Comparison of ENCODE assay signal across 10 cellular contexts in the genomic region with DNA sequence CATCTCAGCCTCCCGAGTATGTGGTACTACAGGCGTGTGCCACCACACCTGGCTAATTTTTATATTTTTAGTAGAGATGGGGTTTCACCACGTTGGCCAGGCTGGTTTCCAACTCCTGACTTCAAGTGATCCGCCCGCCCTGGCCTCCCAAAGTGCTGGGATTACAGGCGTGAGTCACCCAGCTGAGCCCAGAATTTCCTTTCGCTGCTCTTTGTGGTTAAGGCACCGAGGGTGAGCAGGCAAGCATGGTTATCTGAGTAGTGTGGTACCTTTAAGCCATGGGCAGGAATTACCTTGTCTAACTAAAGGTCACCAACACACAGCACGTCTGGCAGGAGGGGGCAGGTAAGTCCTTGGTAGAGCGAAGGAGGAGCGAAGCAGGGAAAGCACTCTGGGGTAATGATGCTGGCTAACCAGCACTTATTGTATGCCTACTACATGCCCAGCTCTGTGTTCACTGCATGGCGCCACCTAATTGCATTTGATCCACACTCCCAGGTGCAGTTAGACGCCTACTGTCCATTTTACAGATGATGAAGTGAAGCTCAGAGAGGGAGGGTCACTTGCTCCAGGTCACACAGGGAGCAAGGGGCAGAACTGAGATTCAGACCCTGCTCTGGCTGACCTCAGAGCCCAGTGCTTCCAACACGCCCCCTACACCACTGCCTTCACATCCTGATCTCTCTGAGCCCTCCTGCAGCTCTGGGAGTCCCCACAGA. TPM values are rescaled to one million over a fixed set of nuclear protein-coding genes. Genes with fewer than 3 reads are reported as not detected.
DNase-seq lines count a peak whose midpoint lies in the region; ATAC-seq and TF ChIP-seq lines count a peak whose summit lies in the region.
"Had no signal": no experiment of that assay in that cellular context is flagged by ENCODE, and none has a peak within 500 bp of the region (broad histone marks: within the 10 kb centered on the region; RNA-seq: fewer than 3 reads in every experiment).

No MANE protein-coding gene starts in this region.

- TF ChIP-seq POLR2A in thyroid gland (IDR thresholded peaks at IDR 0.05) = no peak

- no peak for DNase-seq in activated CD4-positive, alpha-beta T cell treated with anti-CD3 and anti-CD28 coated beads, Interleukin-2, amount 10 ng/mL, durations not matched to agents 24 days and 14 days
- DNase-seq in activated CD4-positive, alpha-beta T cell treated with anti-CD3 and anti-CD28 coated beads, Interleukin-2, amount 50 U/mL, for 4 hours = no peak
- DNase-seq in SW 1271 (lab: John Stamatoyannopoulos, UW) (peak; percentile 8 to 66), fibroblast of villous mesenchyme (ENCODE audit: low read depth) (peak; percentile 95), thyroid gland (peak; percentile 43 to 51), T-helper 17 cell (no peak)
- DNase-seq in activated CD8-positive, alpha-beta memory T cell treated with anti-CD3 and anti-CD28 coated beads, Interleukin-2, amount 10 ng/mL, durations not matched to agents 7 days and 5 days = no peak

- H3K9me3 ChIP-seq in thyroid gland (no peaks in the 10 kb centered on the region), T-helper 17 cell (ENCODE audit: control insufficient read depth, low read length, poor library complexity, severe bottlenecking) (no peaks in the 10 kb centered on the region)
- H3K9me3 ChIP-seq: tibial artery had no signal

- intact Hi-C loops in activated CD4-positive, alpha-beta T cell treated with anti-CD3 and anti-CD28 coated beads, Interleukin-2, amount 10 ng/mL, durations not matched to agents 24 days and 14 days (cut with micrococcal nuclease) = no loop called here
- intact Hi-C loops in thyroid gland (cut with DNase I) = loop anchor here (10.0 kb wide), 1 partner anchor 52 kb away; no protein-coding TSS in a partner anchor

- peaks cover 28% of the 10 kb centered on the region for H3K4me1 Mint-ChIP-seq in activated CD4-positive, alpha-beta T cell treated with anti-CD3 and anti-CD28 coated beads, Interleukin-2, amount 10 ng/mL, durations not matched to agents 24 days and 14 days
- H3K4me1 Mint-ChIP-seq in activated CD8-positive, alpha-beta memory T cell treated with anti-CD3 and anti-CD28 coated beads, Interleukin-2, amount 10 ng/mL, durations not matched to agents 7 days and 5 days = peaks cover 28% of the 10 kb centered on the region
- peaks cover 11% of the 10 kb centered on the region for H3K4me1 Mint-ChIP-seq in T-helper 17 cell

- WGBS in thyroid gland, 2 donors = 76 to 87% methylated on average over 13 to 14 of the region's 14 CpGs

- no peak overlapping the region for H3K4me3 Mint-ChIP-seq in activated CD4-positive, alpha-beta T cell treated with anti-CD3 and anti-CD28 coated beads, Interleukin-2, amount 10 ng/mL, durations not matched to agents 24 days and 14 days
- H3K4me3 Mint-ChIP-seq in activated CD8-positive, alpha-beta memory T cell treated with anti-CD3 and anti-CD28 coated beads, Interleukin-2, amount 10 ng/mL, durations not matched to agents 7 days and 5 days = no peak overlapping the region
- H3K4me3 Mint-ChIP-seq in T-helper 17 cell = no peak overlapping the region

- H3K36me3 ChIP-seq in thyroid gland = no peaks in the 10 kb centered on the region
- H3K36me3 ChIP-seq: tibial artery had no signal

- H3K27me3 Mint-ChIP-seq in activated CD4-positive, alpha-beta T cell treated with anti-CD3 and anti-CD28 coated beads, Interleukin-2, amount 10 ng/mL, durations not matched to agents 24 days and 14 days = no peaks in the 10 kb centered on the region
- no peaks in the 10 kb centered on the region for H3K27me3 Mint-ChIP-seq in activated CD8-positive, alpha-beta memory T cell treated with anti-CD3 and anti-CD28 coated beads, Interleukin-2, amount 10 ng/mL, durations not matched to agents 7 days and 5 days
- H3K27me3 Mint-ChIP-seq in T-helper 17 cell = no peaks in the 10 kb centered on the region

- TF ChIP-seq CTCF in fibroblast of villous mesenchyme (IDR thresholded peaks at IDR 0.05; ENCODE audit: insufficient read depth, low read depth, low read length) (no peak), thyroid gland (IDR thresholded peaks at IDR 0.05) (no peak)

- H3K9me3 Mint-ChIP-seq in activated CD4-positive, alpha-beta T cell treated with anti-CD3 and anti-CD28 coated beads, Interleukin-2, amount 10 ng/mL, durations not matched to agents 24 days and 14 days = no peaks in the 10 kb centered on the region
- H3K9me3 Mint-ChIP-seq in activated CD8-positive, alpha-beta memory T cell treated with anti-CD3 and anti-CD28 coated beads, Interleukin-2, amount 10 ng/mL, durations not matched to agents 7 days and 5 days (ENCODE audit: low read depth) = no peaks in the 10 kb centered on the region

- peak overlapping the region; percentile 40 to 90 (median 55) for H3K27ac ChIP-seq in thyroid gland
- H3K27ac ChIP-seq: C4-2B, tibial artery had no signal

- ATAC-seq in activated CD8-positive, alpha-beta memory T cell treated with anti-CD3 and anti-CD28 coated beads, Interleukin-2, amount 10 ng/mL, durations not matched to agents 7 days and 5 days = no peak
- no peak for ATAC-seq in GM18511 (IDR thresholded peaks at IDR 0.05; ENCODE audit: unreplicated experiment)
- ATAC-seq in T-helper 17 cell = no peak

- H3K36me3 Mint-ChIP-seq in activated CD4-positive, alpha-beta T cell treated with anti-CD3 and anti-CD28 coated beads, Interleukin-2, amount 10 ng/mL, durations not matched to agents 24 days and 14 days (ENCODE audit: low read depth) = peaks cover 6% of the 10 kb centered on the region
- peaks cover 5% of the 10 kb centered on the region for H3K36me3 Mint-ChIP-seq in activated CD8-positive, alpha-beta memory T cell treated with anti-CD3 and anti-CD28 coated beads, Interleukin-2, amount 10 ng/mL, durations not matched to agents 7 days and 5 days
- no peaks in the 10 kb centered on the region for H3K36me3 Mint-ChIP-seq in T-helper 17 cell (ENCODE audit: low read depth)

- CTCF ChIA-PET in activated CD8-positive, alpha-beta memory T cell treated with anti-CD3 and anti-CD28 coated beads, Interleukin-2, amount 10 ng/mL, durations not matched to agents 7 days and 5 days (lab: Charles Lee) = interaction anchor here (1.8 kb wide), 1 partner anchor 135 kb away, joined by 6 read pairs; no protein-coding TSS in a partner anchor

- H3K4me3 ChIP-seq in fibroblast of villous mesenchyme (ENCODE audit: low read depth, low read length) (no peak overlapping the region), thyroid gland (replicated peaks in 1 of 3) (no peak overlapping the region)
- H3K4me3 ChIP-seq: tibial artery had no signal

- H3K27ac Mint-ChIP-seq in activated CD4-positive, alpha-beta T cell treated with anti-CD3 and anti-CD28 coated beads, Interleukin-2, amount 10 ng/mL, durations not matched to agents 24 days and 14 days = peak overlapping the region; percentile 32
- H3K27ac Mint-ChIP-seq in activated CD8-positive, alpha-beta memory T cell treated with anti-CD3 and anti-CD28 coated beads, Interleukin-2, amount 10 ng/mL, durations not matched to agents 7 days and 5 days = no peak overlapping the region
- no peak overlapping the region for H3K27ac Mint-ChIP-seq in T-helper 17 cell

- H3K27me3 ChIP-seq in thyroid gland = no peaks in the 10 kb centered on the region
- H3K27me3 ChIP-seq: tibial artery had no signal

- peaks cover 17 to 45% of the 10 kb centered on the region in 2 donors for H3K4me1 ChIP-seq in thyroid gland

RNA-seq across cellular contexts. Expression of gene TRIOBP, which starts 45.7 kb away (rescaled TPM):
- total RNA-seq in activated CD4-positive, alpha-beta T cell treated with anti-CD3 and anti-CD28 coated beads, Interleukin-2, amount 10 ng/mL, durations not matched to agents 24 days and 14 days = 33.3 and 34.8 TPM in 2 replicates
- 121 and 141 TPM in 2 replicates for total RNA-seq in fibroblast of villous mesenchyme
- 100 to 1,000 TPM; 120 to 150 (median 140) TPM for total RNA-seq in thyroid gland
- 10 to 100 TPM; 42.0 to 55.2 TPM for total RNA-seq in activated CD8-positive, alpha-beta memory T cell treated with anti-CD3 and anti-CD28 coated beads, Interleukin-2, amount 10 ng/mL, durations not matched to agents 7 days and 5 days
- 10 to 100 TPM; 14.3 to 18.8 TPM for total RNA-seq in T-helper 17 cell

RNA-seq across cellular contexts. Expression of gene NOL12, which starts 56.4 kb away (rescaled TPM):
- total RNA-seq in activated CD4-positive, alpha-beta T cell treated with anti-CD3 and anti-CD28 coated beads, Interleukin-2, amount 10 ng/mL, durations not matched to agents 24 days and 14 days = 67.9 and 70.3 TPM in 2 replicates
- total RNA-seq in fibroblast of villous mesenchyme = 7.3 and 10.3 TPM in 2 replicates
- 10 to 100 TPM; 18.7 to 52.6 (median 47.6) TPM for total RNA-seq in thyroid gland
- 10 to 100 TPM; 49.9 to 53.3 TPM for total RNA-seq in activated CD8-positive, alpha-beta memory T cell treated with anti-CD3 and anti-CD28 coated beads, Interleukin-2, amount 10 ng/mL, durations not matched to agents 7 days and 5 days
- total RNA-seq in T-helper 17 cell = 10 to 100 TPM; 26.2 to 34.8 TPM

Comparison
In these comparisons a context has a peak if more than half of its experiments do, and no peak if none do; other contexts are left out.
1. DNase-seq: peak in SW 1271 (2 of 2), fibroblast of villous mesenchyme (single experiment) and thyroid gland (2 of 2); none in activated CD4-positive, alpha-beta T cell treated with anti-CD3 and anti-CD28 coated beads, Interleukin-2, amount 10 ng/mL, durations not matched to agents 24 days and 14 days (single experiment), activated CD4-positive, alpha-beta T cell treated with anti-CD3 and anti-CD28 coated beads, Interleukin-2, amount 50 U/mL, for 4 hours (0 of 2), activated CD8-positive, alpha-beta memory T cell treated with anti-CD3 and anti-CD28 coated beads, Interleukin-2, amount 10 ng/mL, durations not matched to agents 7 days and 5 days (single experiment) and T-helper 17 cell (0 of 3).